Comparison of ENCODE assay signal across 1 cellular context in genomic region chr16:66984902-66985311, GRCh38.
TF ChIP-seq lines count a peak whose summit lies in the region.

No MANE protein-coding gene starts in this region.

TF ChIP-seq in GM23338, 12 proteins besides CTCF, POLR2A, EP300 and RAD21 (continued from another document):
- TF ChIP-seq ZNF462 (CRISPR knock-in tag; IDR thresholded peaks at IDR 0.05) (no peak), ZNF331 (CRISPR knock-in tag; IDR thresholded peaks at IDR 0.05; ENCODE audit: low read depth) (no peak), ZNF114 (CRISPR knock-in tag; IDR thresholded peaks at IDR 0.05) (no peak), CREB1 (CRISPR knock-in tag; IDR thresholded peaks at IDR 0.05; ENCODE audit: low read depth) (no peak), EZH2phosphoT487 (IDR thresholded peaks at IDR 0.05; ENCODE audit: unreplicated experiment) (no peak), ETS1 (IDR thresholded peaks at IDR 0.05) (no peak), REST (IDR thresholded peaks at IDR 0.05; ENCODE audit: unreplicated experiment) (no peak), POLR2AphosphoS5 (IDR thresholded peaks at IDR 0.05; ENCODE audit: low read depth) (no peak), EZH2 (IDR thresholded peaks at IDR 0.05; ENCODE audit: low read depth, unreplicated experiment) (no peak), JUNB (IDR thresholded peaks at IDR 0.05; ENCODE audit: unreplicated experiment) (no peak), NANOG (IDR thresholded peaks at IDR 0.05; ENCODE audit: borderline replicate concordance) (no peak)
